1 cellular context compared by ENCODE assay signal in genomic region chr13:32315255-32316029, GRCh38.
TF ChIP-seq lines count a peak whose summit lies in the region.

BRCA2 (plus strand) TSS chr13:32315508; CDS start chr13:32316461, 953 bp downstream.
ZAR1L (minus strand) TSS chr13:32315363; CDS start chr13:32311925, 3,438 bp downstream.

TF ChIP-seq in K562, 482 proteins besides CTCF, POLR2A, EP300 and RAD21 (continued from another document and continues in another):
- TF ChIP-seq MED1 (CRISPR knock-in tag; IDR thresholded peaks at IDR 0.05; ENCODE audit: borderline replicate concordance) (no peak), PHF20 (IDR thresholded peaks at IDR 0.05; ENCODE audit: partially characterized antibody) (peak; percentile 97), ZNF316 (IDR thresholded peaks at IDR 0.05) (no peak), EHMT2 (IDR thresholded peaks at IDR 0.05) (no peak), POLR2H (tag; IDR thresholded peaks at IDR 0.05; ENCODE audit: low read depth) (peak; percentile 81), ATF2 (CRISPR knock-in tag; IDR thresholded peaks at IDR 0.05) (0 out of 2 replicates have a peak, but pooled peaks have one; percentile 33), ZNF609 (CRISPR knock-in tag; IDR thresholded peaks at IDR 0.05; ENCODE audit: borderline replicate concordance) (no peak), NEUROD1 (IDR thresholded peaks at IDR 0.05; ENCODE audit: borderline replicate concordance, low read depth, low read length, partially characterized antibody) (no peak), ZNF76 (CRISPR knock-in tag; IDR thresholded peaks at IDR 0.05; ENCODE audit: borderline replicate concordance) (no peak), PHB (CRISPR knock-in tag; IDR thresholded peaks at IDR 0.05) (no peak), RBM14 (IDR thresholded peaks at IDR 0.05; ENCODE audit: borderline replicate concordance, insufficient read depth, low read depth, low read length) (no peak), KLF6 (CRISPR knock-in tag; IDR thresholded peaks at IDR 0.05; ENCODE audit: borderline replicate concordance) (no peak), HMG20A (CRISPR knock-in tag; conservative IDR thresholded peaks at IDR 0.05) (no peak), USF2 (CRISPR knock-in tag; IDR thresholded peaks at IDR 0.05) (peak; percentile 99), HINFP (tag; conservative IDR thresholded peaks at IDR 0.05; ENCODE audit: low read depth) (no peak), E4F1 (CRISPR knock-in tag; IDR thresholded peaks at IDR 0.05; ENCODE audit: borderline replicate concordance) (no peak), MAFF (IDR thresholded peaks at IDR 0.05; ENCODE audit: low read length) (no peak), ZNF830 (CRISPR knock-in tag; IDR thresholded peaks at IDR 0.05) (no peak), SOX6 (IDR thresholded peaks at IDR 0.05) (no peak), MTA2 (IDR thresholded peaks at IDR 0.05; ENCODE audit: low read depth) (no peak), ZNF449 (CRISPR knock-in tag; IDR thresholded peaks at IDR 0.05) (no peak), SMAD2 (IDR thresholded peaks at IDR 0.05; ENCODE audit: low read depth, low read length) (no peak), ZNF780A (CRISPR knock-in tag; IDR thresholded peaks at IDR 0.05) (no peak), RBM17 (IDR thresholded peaks at IDR 0.05; ENCODE audit: borderline replicate concordance, low read depth, low read length) (no peak), DEAF1 (CRISPR knock-in tag; IDR thresholded peaks at IDR 0.05) (no peak), CCAR2 (IDR thresholded peaks at IDR 0.05; ENCODE audit: low read depth, low read length) (no peak), HBP1 (CRISPR knock-in tag; IDR thresholded peaks at IDR 0.05) (no peak), MBD1 (CRISPR knock-in tag; IDR thresholded peaks at IDR 0.05) (no peak), NCOR1 (IDR thresholded peaks at IDR 0.05) (no peak), SMAD4 (CRISPR knock-in tag; conservative IDR thresholded peaks at IDR 0.05) (no peak), BRF2 (IDR thresholded peaks at IDR 0.05; ENCODE audit: borderline replicate concordance, insufficient read depth, insufficient read length) (no peak), ZNF277 (CRISPR knock-in tag; IDR thresholded peaks at IDR 0.05; ENCODE audit: borderline replicate concordance) (no peak), ZBTB17 (CRISPR knock-in tag; IDR thresholded peaks at IDR 0.05) (no peak)
